Comparison of ENCODE assay signal across 30 cellular contexts in genomic region chr6:9659848-9660247, GRCh38.
"Had no signal": no experiment of that assay in that cellular context is flagged by ENCODE, and none has a peak within 500 bp of the region (broad histone marks: within the 10 kb centered on the region; RNA-seq: fewer than 3 reads in every experiment).

No MANE protein-coding gene starts in this region.

- H3K4me3 ChIP-seq: ascending aorta, cardiac muscle cell, coronary artery, dorsolateral prefrontal cortex, gastroesophageal sphincter, lower lobe of right lung, neural progenitor cell, right atrium auricular region, suprapubic skin, tibial artery had no signal

- ATAC-seq: activated CD4-positive, CD25-positive, alpha-beta regulatory T cell treated with anti-CD3 and anti-CD28 coated beads, Interleukin-2, amount 50 U/mL, for 24 hours; gastroesophageal sphincter; left lobe of liver; lower lobe of right lung; natural killer cell; T-helper 17 cell had no signal

- H3K4me1 ChIP-seq: ascending aorta, gastroesophageal sphincter, lower lobe of right lung, neural progenitor cell, parathyroid adenoma, right atrium auricular region, suprapubic skin, tibial artery had no signal

- DNase-seq: activated CD4-positive, alpha-beta T cell treated with anti-CD3 and anti-CD28 coated beads for 48 hours; activated CD4-positive, alpha-beta T cell treated with anti-CD3 and anti-CD28 coated beads, Interleukin-2, amount 50 U/mL, for 48 hours; activated CD8-positive, alpha-beta memory T cell treated with anti-CD3 and anti-CD28 coated beads, Interleukin-2, amount 50 U/mL, for 4 hours; activated gamma-delta T cell; activated naive CD4-positive, alpha-beta T cell treated with anti-CD3 and anti-CD28 coated beads, Interleukin-2, amount 10 ng/mL, durations not matched to agents 7 days and 5 days; activated naive CD8-positive, alpha-beta T cell treated with anti-CD3 and anti-CD28 coated beads, Interleukin-2, amount 10 ng/mL, durations not matched to agents 7 days and 5 days; activated T-cell treated with anti-CD3 and anti-CD28 coated beads, Interleukin-2, amount 50 U/mL, for 1 hour; cerebellar nuclear complex; dorsolateral prefrontal cortex; effector memory CD4-positive, alpha-beta T cell; hippocampal formation; lower lobe of right lung; mesenchymal stem cell; natural killer cell; occipital lobe; stimulated activated naive CD4-positive, alpha-beta T cell; T-helper 17 cell; T1000; tibial artery; WERI-Rb-1 had no signal

- H2AFZ ChIP-seq: neural progenitor cell, parathyroid adenoma had no signal

- H3K9me3 ChIP-seq: ascending aorta, gastroesophageal sphincter, lower lobe of right lung, right atrium auricular region, suprapubic skin, tibial artery had no signal

- H3K79me2 ChIP-seq: parathyroid adenoma had no signal

- H3K27ac ChIP-seq: ascending aorta, cardiac muscle cell, coronary artery, dorsolateral prefrontal cortex, gastroesophageal sphincter, lower lobe of right lung, neural progenitor cell, parathyroid adenoma, right atrium auricular region, suprapubic skin, tibial artery, WERI-Rb-1 had no signal

- H3K4me2 ChIP-seq: neural progenitor cell had no signal

- H3K36me3 ChIP-seq: ascending aorta, cardiac muscle cell, gastroesophageal sphincter, lower lobe of right lung, neural progenitor cell, right atrium auricular region, suprapubic skin, tibial artery, WERI-Rb-1 had no signal

- H3K9ac ChIP-seq: neural progenitor cell, parathyroid adenoma had no signal

- H3K27me3 ChIP-seq: ascending aorta, cardiac muscle cell, gastroesophageal sphincter, neural progenitor cell, right atrium auricular region, suprapubic skin, tibial artery had no signal
